ENCODE assay signal across 1 cellular context in genomic region chr5:82570-82969, GRCh38.
TF ChIP-seq lines count a peak whose summit lies in the region.

No MANE protein-coding gene starts in this region.

TF ChIP-seq in A549, 52 proteins besides CTCF, POLR2A, EP300 and RAD21 (continued from another document):
- TF ChIP-seq BCL3 (IDR thresholded peaks at IDR 0.05) (no peak), ELK1 (IDR thresholded peaks at IDR 0.05; ENCODE audit: low read depth, low read length) (no peak)
